ENCODE assay signal across 26 cellular contexts in the genomic region with DNA sequence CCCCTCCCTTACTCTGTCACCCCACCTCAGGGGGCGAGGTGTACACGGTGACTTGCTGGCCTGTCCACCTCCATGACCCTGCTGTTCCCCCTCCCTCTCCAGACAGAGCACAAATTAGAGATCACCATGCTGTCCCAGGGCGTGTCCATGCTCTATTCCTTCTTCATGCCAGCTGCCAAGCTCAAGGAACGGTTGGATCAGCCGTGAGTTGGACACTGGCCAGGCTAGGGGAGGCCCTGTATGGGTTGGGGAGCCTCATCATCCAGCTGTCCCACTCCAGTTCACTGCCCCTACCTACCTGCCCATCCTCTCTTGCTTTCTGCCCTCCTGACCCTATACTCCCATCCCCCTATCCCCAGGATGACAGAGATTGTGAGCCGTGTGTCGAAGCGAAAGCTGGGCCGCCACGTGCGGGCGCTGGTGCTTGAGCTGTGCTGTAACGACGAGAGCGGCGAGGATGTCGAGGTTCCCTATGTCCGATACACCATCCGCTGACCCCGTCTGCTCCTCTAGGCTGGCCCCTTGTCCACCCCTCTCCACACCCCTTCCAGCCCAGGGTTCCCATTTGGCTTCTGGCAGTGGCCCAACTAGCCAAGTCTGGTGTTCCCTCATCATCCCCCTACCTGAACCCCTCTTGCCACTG. TPM values are rescaled to one million over a fixed set of nuclear protein-coding genes. Genes with fewer than 3 reads are reported as not detected.
A peak's percentile ranks its signal among the peaks of the same experiment; 100 is the strongest.
DNase-seq lines count a peak whose midpoint lies in the region; ATAC-seq, FAIRE-seq and TF ChIP-seq lines count a peak whose summit lies in the region.
"Had no signal": no experiment of that assay in that cellular context is flagged by ENCODE, and none has a peak within 500 bp of the region (broad histone marks: within the 10 kb centered on the region; RNA-seq: fewer than 3 reads in every experiment).

No MANE protein-coding gene starts in this region.

- H4K8ac ChIP-seq in neuronal stem cell (ENCODE audit: low read depth, low read length), result no peak overlapping the region

- no peak overlapping the region for H2AK5ac ChIP-seq in neuronal stem cell (ENCODE audit: low read depth, low read length)

- H3K4me2 ChIP-seq in neuronal stem cell (ENCODE audit: insufficient read depth, low read length, poor library complexity, severe bottlenecking), result no peak overlapping the region
- H3K4me2 ChIP-seq: A549, BLaER1 had no signal

- H3K79me1 ChIP-seq in neuronal stem cell (ENCODE audit: low read depth, low read length), result peaks cover 3% of the 10 kb centered on the region

- no peak overlapping the region for H2BK15ac ChIP-seq in neuronal stem cell (ENCODE audit: low read length)

- no peak overlapping the region for H4K91ac ChIP-seq in neuronal stem cell (ENCODE audit: low read depth, low read length, poor library complexity)

- no peak for DNase-seq in activated T-cell treated with anti-CD3 and anti-CD28 coated beads, Interleukin-2, amount 50 U/mL, for 72 hours
- no peak for DNase-seq in activated T-cell treated with anti-CD3 and anti-CD28 coated beads, Interleukin-2, amount 50 U/mL, for 24 hours
- DNase-seq in kidney (peak; percentile 68), spleen (peak; percentile 76), small intestine (no peak), neuronal stem cell (ENCODE audit: low spot score) (no peak), NCI-H82 treated with DMSO at 0.1 percent for 48 hours (lab: John Stamatoyannopoulos, UW; ENCODE audit: unreplicated experiment) (no peak)
- DNase-seq: activated CD4-positive, CD25-positive, alpha-beta regulatory T cell; activated CD8-positive, alpha-beta T cell treated with anti-CD3 and anti-CD28 coated beads for 36 hours; activated T-cell treated with anti-CD3 and anti-CD28 coated beads for 4 hours; heart right ventricle; left ventricle myocardium superior; mucosa of descending colon; NCI-H510A; stomach had no signal

- no peaks in the 10 kb centered on the region for H3K9me3 ChIP-seq in kidney (ENCODE audit: control insufficient read depth in 1 of 2, low read length in 2 of 2)
- no peaks in the 10 kb centered on the region for H3K9me3 ChIP-seq in spleen
- H3K9me3 ChIP-seq in small intestine (ENCODE audit: control insufficient read depth, low read depth), result no peaks in the 10 kb centered on the region
- no peaks in the 10 kb centered on the region for H3K9me3 ChIP-seq in neuronal stem cell (replicated peaks in 1 of 2; ENCODE audit: control insufficient read depth in 2 of 2, insufficient read depth in 1 of 2, low read depth in 1 of 2, low read length in 2 of 2)
- H3K9me3 ChIP-seq: A549, ascending aorta, BLaER1, heart right ventricle, mucosa of descending colon, stomach, tibial nerve had no signal

- ATAC-seq in activated T-cell treated with anti-CD3 and anti-CD28 coated beads, Interleukin-2, amount 50 U/mL, for 72 hours (replicated peaks in 1 of 2), result no peak
- ATAC-seq: A549; activated CD8-positive, alpha-beta T cell treated with anti-CD3 and anti-CD28 coated beads for 36 hours; activated naive CD4-positive, alpha-beta T cell treated with anti-CD3 and anti-CD28 coated beads, Interleukin-2, amount 50 U/mL, for 72 hours; heart right ventricle; left ventricle myocardium superior; mucosa of descending colon; SK-N-SH treated with all-trans-retinoic acid at 6 μM for 48 hours had no signal

- no peak for FAIRE-seq in kidney (lab: Jason Lieb, UNC)
- FAIRE-seq in small intestine (lab: Jason Lieb, UNC), result no peak
- FAIRE-seq: A549, D721Med had no signal

- no peak overlapping the region for H2BK5ac ChIP-seq in neuronal stem cell (ENCODE audit: low read length)

- no peak overlapping the region for H3K14ac ChIP-seq in neuronal stem cell (ENCODE audit: low read length)

- H3K36me3 ChIP-seq in kidney (ENCODE audit: control insufficient read depth in 1 of 2, insufficient read depth in 2 of 2, low read length in 2 of 2) (peaks cover 34 to 54% of the 10 kb centered on the region in 2 donors), spleen (peaks cover 6 to 73% (median 67%) of the 10 kb centered on the region in 6 donors), small intestine (ENCODE audit: control insufficient read depth in 2 of 2, insufficient read depth in 2 of 2, low read length in 2 of 2) (peaks cover 5 to 35% of the 10 kb centered on the region in 2 donors), neuronal stem cell (replicated peaks in 1 of 2; ENCODE audit: control insufficient read depth in 2 of 2, insufficient read depth in 2 of 2, low read length in 2 of 2) (peaks cover 54 to 75% of the 10 kb centered on the region in 2 donors)

- H2BK120ac ChIP-seq in neuronal stem cell (ENCODE audit: low read depth, low read length), result no peak overlapping the region

- no peak overlapping the region for H2AFZ ChIP-seq in neuronal stem cell (ENCODE audit: low read length)

- H3K18ac ChIP-seq in neuronal stem cell (ENCODE audit: low read length), result no peak overlapping the region

- H3K9me3 Mint-ChIP-seq in activated T-cell treated with anti-CD3 and anti-CD28 coated beads, Interleukin-2, amount 50 U/mL, for 72 hours, result no peaks in the 10 kb centered on the region
- H3K9me3 Mint-ChIP-seq in activated T-cell treated with anti-CD3 and anti-CD28 coated beads, Interleukin-2, amount 50 U/mL, for 24 hours, result no peaks in the 10 kb centered on the region
- H3K9me3 Mint-ChIP-seq: activated CD8-positive, alpha-beta T cell treated with anti-CD3 and anti-CD28 coated beads for 36 hours; activated naive CD4-positive, alpha-beta T cell treated with anti-CD3 and anti-CD28 coated beads, Interleukin-2, amount 50 U/mL, for 72 hours; central memory CD8-positive, alpha-beta T cell had no signal

- H3K23ac ChIP-seq in neuronal stem cell (ENCODE audit: low read depth, low read length, poor library complexity), result no peak overlapping the region

- no peak overlapping the region for H2BK12ac ChIP-seq in neuronal stem cell (ENCODE audit: low read length)

- no peak overlapping the region for H3K27ac ChIP-seq in kidney (ENCODE audit: low read depth in 2 of 2, low read length in 2 of 2)
- no peak overlapping the region for H3K27ac ChIP-seq in spleen
- no peak overlapping the region for H3K27ac ChIP-seq in small intestine (ENCODE audit: low read depth in 1 of 2, low read length in 1 of 2)
- no peak overlapping the region for H3K27ac ChIP-seq in neuronal stem cell (replicated peaks; ENCODE audit: low read length)
- H3K27ac ChIP-seq: A549, ascending aorta, BLaER1, dorsolateral prefrontal cortex, heart right ventricle, HL-60, tibial nerve had no signal

- H3K27me3 Mint-ChIP-seq in activated T-cell treated with anti-CD3 and anti-CD28 coated beads, Interleukin-2, amount 50 U/mL, for 72 hours (ENCODE audit: low read depth), result no peaks in the 10 kb centered on the region
- no peaks in the 10 kb centered on the region for H3K27me3 Mint-ChIP-seq in activated T-cell treated with anti-CD3 and anti-CD28 coated beads, Interleukin-2, amount 50 U/mL, for 24 hours
- H3K27me3 Mint-ChIP-seq: activated CD8-positive, alpha-beta T cell treated with anti-CD3 and anti-CD28 coated beads for 36 hours; central memory CD8-positive, alpha-beta T cell had no signal

- TF ChIP-seq CTCF in kidney (IDR thresholded peaks at IDR 0.05; ENCODE audit: borderline replicate concordance, extremely low read depth, insufficient read depth) (no peak), spleen (IDR thresholded peaks at IDR 0.05 in 8 of 11, conservative IDR thresholded peaks at IDR 0.05 in 3 of 11) (no peak)

- H3K27me3 ChIP-seq in spleen (replicated peaks in 1 of 7), result no peaks in the 10 kb centered on the region
- H3K27me3 ChIP-seq in small intestine (ENCODE audit: control insufficient read depth in 2 of 2, insufficient read depth in 2 of 2, low read length in 2 of 2), result no peaks in the 10 kb centered on the region
- H3K27me3 ChIP-seq in neuronal stem cell (ENCODE audit: control insufficient read depth in 3 of 3, insufficient read depth in 3 of 3, low read depth in 1 of 3, low read length in 3 of 3), result peaks cover 0 to 4% (median 0%) of the 10 kb centered on the region in 3 experiments
- H3K27me3 ChIP-seq: ascending aorta, dorsolateral prefrontal cortex, heart right ventricle, stomach, tibial nerve had no signal

- H3K4me1 Mint-ChIP-seq in activated T-cell treated with anti-CD3 and anti-CD28 coated beads, Interleukin-2, amount 50 U/mL, for 72 hours (ENCODE audit: low read depth), result peaks cover 40% of the 10 kb centered on the region
- H3K4me1 Mint-ChIP-seq in activated T-cell treated with anti-CD3 and anti-CD28 coated beads, Interleukin-2, amount 50 U/mL, for 24 hours (ENCODE audit: low read depth), result peaks cover 26% of the 10 kb centered on the region

- no peak overlapping the region for H3K4me3 Mint-ChIP-seq in activated T-cell treated with anti-CD3 and anti-CD28 coated beads, Interleukin-2, amount 50 U/mL, for 72 hours
- H3K4me3 Mint-ChIP-seq in activated T-cell treated with anti-CD3 and anti-CD28 coated beads, Interleukin-2, amount 50 U/mL, for 24 hours, result no peak overlapping the region
- H3K4me3 Mint-ChIP-seq: activated CD8-positive, alpha-beta T cell treated with anti-CD3 and anti-CD28 coated beads for 36 hours; central memory CD8-positive, alpha-beta T cell had no signal

- TF ChIP-seq POLR2A in spleen (IDR thresholded peaks at IDR 0.05), result no peak

- H3K4ac ChIP-seq in neuronal stem cell (ENCODE audit: low read length), result no peak overlapping the region

- H3K4me3 ChIP-seq in kidney (ENCODE audit: low read length in 2 of 2) (no peak overlapping the region), spleen (no peak overlapping the region), small intestine (ENCODE audit: low read depth in 1 of 2, low read length in 2 of 2) (no peak overlapping the region), neuronal stem cell (ENCODE audit: low read length in 2 of 2) (no peak overlapping the region)
- H3K4me3 ChIP-seq: A549, ascending aorta, BLaER1, dorsolateral prefrontal cortex, heart right ventricle, mucosa of descending colon, stomach, tibial nerve had no signal

- WGBS in spleen, 5 donors, result 90 to 95% (median 93%) methylated on average over 17 to 20 of the region's 20 CpGs
- WGBS in small intestine, 3 donors, result 85 to 92% (median 87%) methylated on average over 17 to 20 of the region's 20 CpGs
- no CpG with 5 or more reads among the region's 20 CpGs for WGBS in neuronal stem cell (ENCODE audit: extremely low coverage in 2 of 2, insufficient read length in 2 of 2, insufficient replicate concordance in 1 of 2), 2 donors

- peaks cover 20 to 49% of the 10 kb centered on the region in 2 donors for H3K36me3 Mint-ChIP-seq in activated T-cell treated with anti-CD3 and anti-CD28 coated beads, Interleukin-2, amount 50 U/mL, for 72 hours (ENCODE audit: insufficient read depth in 2 of 2)
- H3K36me3 Mint-ChIP-seq in activated T-cell treated with anti-CD3 and anti-CD28 coated beads, Interleukin-2, amount 50 U/mL, for 24 hours (ENCODE audit: low read depth), result peaks cover 87% of the 10 kb centered on the region

- intact Hi-C loops in kidney (cut with DNase I), result no loop called here
- intact Hi-C loops in spleen (cut with DNase I; ENCODE audit: low total_unique reads), result no loop called here

- H3K27ac Mint-ChIP-seq in activated T-cell treated with anti-CD3 and anti-CD28 coated beads, Interleukin-2, amount 50 U/mL, for 72 hours, result peak overlapping the region; percentile 64
- no peak overlapping the region for H3K27ac Mint-ChIP-seq in activated T-cell treated with anti-CD3 and anti-CD28 coated beads, Interleukin-2, amount 50 U/mL, for 24 hours
- H3K27ac Mint-ChIP-seq: activated CD8-positive, alpha-beta T cell treated with anti-CD3 and anti-CD28 coated beads for 36 hours had no signal

- H3K4me1 ChIP-seq in kidney (ENCODE audit: control insufficient read depth in 1 of 2, insufficient read depth in 1 of 2, low read depth in 1 of 2, low read length in 2 of 2) (peaks cover 0 to 9% of the 10 kb centered on the region in 2 donors), spleen (peaks cover 5 to 19% (median 14%) of the 10 kb centered on the region in 6 donors), small intestine (ENCODE audit: control insufficient read depth in 2 of 2, insufficient read depth in 1 of 2, low read depth in 1 of 2, low read length in 1 of 2) (no peaks in the 10 kb centered on the region), neuronal stem cell (ENCODE audit: control insufficient read depth in 2 of 2, insufficient read depth in 1 of 2, low read depth in 1 of 2, low read length in 2 of 2) (peaks cover 7 to 8% of the 10 kb centered on the region in 2 donors)

- no peak overlapping the region for H3K9ac ChIP-seq in kidney (ENCODE audit: low read length in 2 of 2)
- H3K9ac ChIP-seq in neuronal stem cell (ENCODE audit: low read depth, low read length, poor library complexity), result no peak overlapping the region
- H3K9ac ChIP-seq: BLaER1 had no signal

RNA-seq across cellular contexts. Expression of a gene that starts 3.9 kb away (rescaled TPM):
- total RNA-seq in activated T-cell treated with anti-CD3 and anti-CD28 coated beads, Interleukin-2, amount 50 U/mL, for 72 hours, result 10 to 100 TPM; 82.2 to 88.6 TPM
- polyA plus RNA-seq in PFSK-1 (2012; ENCODE audit: insufficient read length, low read depth), result 247 TPM
- total RNA-seq in kidney (96.1 TPM), spleen (10 to 100 TPM; 51.7 to 75.3 (median 60.0) TPM)
- polyA plus RNA-seq in kidney (ENCODE audit: insufficient read depth, low read depth, low replicate concordance) (89.1 TPM), spleen (10 to 100 TPM; 18.4 to 37.9 (median 28.8) TPM), small intestine (10 to 100 TPM; 48.9 to 75.8 (median 53.9) TPM)
- 136 TPM for polyA plus RNA-seq in neuronal stem cell (2013, experiment 1 of 2)
- polyA plus RNA-seq in neuronal stem cell (2013, experiment 2 of 2), result 138 TPM

RNA-seq across cellular contexts. Expression of a gene that starts 18.3 kb away (rescaled TPM):
- 10 to 100 TPM; 60.4 to 85.6 TPM for total RNA-seq in activated T-cell treated with anti-CD3 and anti-CD28 coated beads, Interleukin-2, amount 50 U/mL, for 72 hours
- polyA plus RNA-seq in PFSK-1 (2012; ENCODE audit: insufficient read length, low read depth), result 82.7 TPM
- total RNA-seq in kidney (91.6 TPM), spleen (10 to 100 TPM; 46.2 to 91.5 (median 70.9) TPM)
- polyA plus RNA-seq in kidney (ENCODE audit: insufficient read depth, low read depth, low replicate concordance) (30.9 TPM), spleen (10 to 100 TPM; 19.9 to 35.2 (median 31.5) TPM), small intestine (10 to 100 TPM in 1 of 3 donors, 1 to 10 TPM in 2; 4.0 to 17.0 (median 6.8) TPM)
- polyA plus RNA-seq in neuronal stem cell (2013, experiment 1 of 2), result 78.8 TPM
- 73.4 TPM for polyA plus RNA-seq in neuronal stem cell (2013, experiment 2 of 2)

RNA-seq across cellular contexts. Expression of a gene that starts 20.9 kb away (rescaled TPM):
- 100 to 1,000 TPM; 160 to 197 TPM for total RNA-seq in activated T-cell treated with anti-CD3 and anti-CD28 coated beads, Interleukin-2, amount 50 U/mL, for 72 hours
- polyA plus RNA-seq in PFSK-1 (2012; ENCODE audit: insufficient read length, low read depth), result 371 TPM
- total RNA-seq in kidney (218 TPM), spleen (100 to 1,000 TPM; 172 to 207 (median 194) TPM)
- polyA plus RNA-seq in kidney (ENCODE audit: insufficient read depth, low read depth, low replicate concordance) (155 TPM), spleen (10 to 100 TPM; 57.7 to 92.8 (median 88.9) TPM), small intestine (100 to 1,000 TPM in 1 of 3 donors, 10 to 100 TPM in 2; 90.5 to 101 (median 95.9) TPM)
- polyA plus RNA-seq in neuronal stem cell (2013, experiment 1 of 2), result 139 TPM
- 137 TPM for polyA plus RNA-seq in neuronal stem cell (2013, experiment 2 of 2)

Comparison
In these comparisons a context has a peak if more than half of its experiments do, and no peak if none do; other contexts are left out.
1. DNase-seq: peak in kidney (single experiment) and spleen (single experiment); none in activated T-cell treated with anti-CD3 and anti-CD28 coated beads, Interleukin-2, amount 50 U/mL, for 72 hours (0 of 2), activated T-cell treated with anti-CD3 and anti-CD28 coated beads, Interleukin-2, amount 50 U/mL, for 24 hours (single experiment), small intestine (single experiment), neuronal stem cell (single experiment) and NCI-H82 treated with DMSO at 0.1 percent for 48 hours (single experiment).